Comparison of ENCODE assay signal across 24 cellular contexts in genomic region chr13:40895207-40895606, GRCh38.
DNase-seq lines count a peak whose midpoint lies in the region; ATAC-seq, FAIRE-seq and TF ChIP-seq lines count a peak whose summit lies in the region.
"Had no signal": no experiment of that assay in that cellular context is flagged by ENCODE, and none has a peak within 500 bp of the region (broad histone marks: within the 10 kb centered on the region; RNA-seq: fewer than 3 reads in every experiment).

No MANE protein-coding gene starts in this region.

- H4K91ac ChIP-seq in trophoblast cell (ENCODE audit: low read depth, low read length) = no peak overlapping the region

- H2BK12ac ChIP-seq in trophoblast cell (ENCODE audit: low read length) = no peak overlapping the region

- no peak overlapping the region for H4K12ac ChIP-seq in trophoblast cell (ENCODE audit: low read depth, low read length)

- H3K27ac ChIP-seq in 22Rv1 (peak overlapping the region; percentile 51), VCaP (peak overlapping the region; percentile 57), small intestine (ENCODE audit: low read depth in 1 of 2, low read length in 1 of 2) (peak overlapping the region in 1 of 2 donors; percentile 58), trophoblast cell (ENCODE audit: low read depth, low read length) (no peak overlapping the region)
- H3K27ac ChIP-seq: gastrocnemius medialis had no signal

- no peak overlapping the region for H3K9ac ChIP-seq in trophoblast cell (ENCODE audit: low read length)

- no peak overlapping the region for H3K14ac ChIP-seq in trophoblast cell (ENCODE audit: low read length)

- no peak overlapping the region for H3K18ac ChIP-seq in trophoblast cell (ENCODE audit: low read length)

- H2AK5ac ChIP-seq in trophoblast cell (ENCODE audit: low read length) = no peak overlapping the region

- H3K9me3 ChIP-seq in small intestine (ENCODE audit: control insufficient read depth, low read depth) (no peaks in the 10 kb centered on the region), trophoblast cell (ENCODE audit: insufficient read depth, low read depth, low read length) (no peaks in the 10 kb centered on the region)
- H3K9me3 ChIP-seq: gastrocnemius medialis had no signal

- no peak for FAIRE-seq in small intestine (lab: Jason Lieb, UNC)
- FAIRE-seq: endothelial cell of umbilical vein, K562 had no signal

- no peak overlapping the region for H4K8ac ChIP-seq in trophoblast cell (ENCODE audit: low read depth, low read length)

- no peaks in the 10 kb centered on the region for H3K79me2 ChIP-seq in trophoblast cell (ENCODE audit: control insufficient read depth, insufficient read depth, low read length, poor library complexity)

- H2BK120ac ChIP-seq in trophoblast cell (ENCODE audit: insufficient read depth, low read length, poor library complexity) = no peak overlapping the region

- WGBS in small intestine, 3 donors = 12 to 54% (median 42%) methylated on average over 3 of the region's 3 CpGs
- WGBS in trophoblast cell (ENCODE audit: extremely low coverage, insufficient coverage, insufficient read length) = no CpG with 5 or more reads among the region's 3 CpGs

- H2AFZ ChIP-seq in trophoblast cell (ENCODE audit: insufficient read depth, low read length, poor library complexity) = no peak overlapping the region

- H3K23ac ChIP-seq in trophoblast cell (ENCODE audit: low read length) = no peak overlapping the region

- intact Hi-C loops in left colon (cut with DNase I, micrococcal nuclease) (no loop called here), Right ventricle myocardium inferior (cut with DNase I) (no loop called here)

- ATAC-seq in left colon = peak; percentile 32
- ATAC-seq in Right ventricle myocardium inferior = no peak
- no peak for ATAC-seq in GM21367 (IDR thresholded peaks at IDR 0.05; ENCODE audit: unreplicated experiment)
- ATAC-seq: activated T-cell treated with anti-CD3 and anti-CD28 coated beads, Interleukin-2, amount 50 U/mL, for 72 hours; gastrocnemius medialis; right cardiac atrium had no signal

- no peak overlapping the region for H3K4ac ChIP-seq in trophoblast cell (ENCODE audit: low read depth, low read length)

- no peak overlapping the region for H2BK5ac ChIP-seq in trophoblast cell (ENCODE audit: low read depth, low read length, poor library complexity)

- no peak overlapping the region for H3K4me3 ChIP-seq in small intestine (ENCODE audit: low read depth in 1 of 2, low read length in 2 of 2)
- no peak overlapping the region for H3K4me3 ChIP-seq in trophoblast cell (ENCODE audit: low read depth, low read length)
- H3K4me3 ChIP-seq: gastrocnemius medialis, K562 had no signal

- H3K4me1 ChIP-seq in small intestine (ENCODE audit: control insufficient read depth in 2 of 2, insufficient read depth in 1 of 2, low read depth in 1 of 2, low read length in 1 of 2) = peaks cover 0 to 2% of the 10 kb centered on the region in 2 donors
- no peaks in the 10 kb centered on the region for H3K4me1 ChIP-seq in trophoblast cell (ENCODE audit: control insufficient read depth in 1 of 2, insufficient read depth in 2 of 2, low read length in 2 of 2)

- no peak overlapping the region for H3K4me2 ChIP-seq in trophoblast cell (ENCODE audit: low read length)

- TF ChIP-seq CTCF in 22Rv1 (IDR thresholded peaks at IDR 0.05) = no peak
- no peak for TF ChIP-seq CTCF in VCaP (conservative IDR thresholded peaks at IDR 0.05)

- no peaks in the 10 kb centered on the region for H3K27me3 ChIP-seq in small intestine (ENCODE audit: control insufficient read depth in 2 of 2, insufficient read depth in 2 of 2, low read length in 2 of 2)
- no peaks in the 10 kb centered on the region for H3K27me3 ChIP-seq in trophoblast cell (ENCODE audit: insufficient read depth, low read length)
- H3K27me3 ChIP-seq: gastrocnemius medialis had no signal

- DNase-seq in left colon (no peak), small intestine (peak; percentile 53), trophoblast cell (no peak), Right ventricle myocardium inferior (ENCODE audit: missing footprints) (no peak)
- DNase-seq in stimulated activated CD4-positive, alpha-beta T cell treated with anti-CD3 and anti-CD28 coated beads, Interleukin-2, amount 100 ng/mL, for 48 hours = no peak
- DNase-seq: activated CD4-positive, alpha-beta memory T cell treated with anti-CD3 and anti-CD28 coated beads for 36 hours; activated CD4-positive, alpha-beta T cell treated with anti-CD3 and anti-CD28 coated beads for 1 hour; activated naive CD4-positive, alpha-beta T cell; activated T-cell treated with anti-CD3 and anti-CD28 coated beads, Interleukin-2, amount 50 U/mL, for 72 hours; gastrocnemius medialis; GDM1; NCI-H1092 treated with DMSO at 0.1 percent for 48 hours; NCI-H187; NCI-H524; NK-92 treated with Interleukin-12 subunit alpha and Interleukin-12 subunit beta, amount 100 ng/mL, for 24 hours; right cardiac atrium; Right ventricle myocardium superior; stimulated activated CD4-positive, alpha-beta T cell treated with anti-CD3 and anti-CD28 coated beads, Interleukin-12 subunit alpha, Interleukin-12 subunit beta, amount 100 ng/mL, for 4 hours; stimulated activated CD4-positive, alpha-beta T cell treated with anti-CD3 and anti-CD28 coated beads, Interleukin-4, amount 100 ng/mL, for 1 hour had no signal

- H3K36me3 ChIP-seq in small intestine (ENCODE audit: control insufficient read depth in 2 of 2, insufficient read depth in 2 of 2, low read length in 2 of 2) (no peaks in the 10 kb centered on the region), trophoblast cell (ENCODE audit: control insufficient read depth in 1 of 2, insufficient read depth in 2 of 2, low read length in 2 of 2) (no peaks in the 10 kb centered on the region)
- H3K36me3 ChIP-seq: gastrocnemius medialis had no signal

- H3K79me1 ChIP-seq in trophoblast cell (ENCODE audit: low read length) = no peaks in the 10 kb centered on the region
